Comparison of ENCODE assay signal across 1 cellular context in genomic region chr18:5841518-5841917, GRCh38.
TF ChIP-seq lines count a peak whose summit lies in the region.

No MANE protein-coding gene starts in this region.

TF ChIP-seq in SK-N-SH, 30 proteins besides CTCF, POLR2A, EP300 and RAD21 (continued from another document):
- TF ChIP-seq REST (IDR thresholded peaks at IDR 0.05; ENCODE audit: low read depth, low read length) (no peak), JUND (IDR thresholded peaks at IDR 0.05) (no peak), MXI1 (IDR thresholded peaks at IDR 0.05; ENCODE audit: low read depth, low read length) (no peak), NFIC (IDR thresholded peaks at IDR 0.05; ENCODE audit: borderline replicate concordance) (no peak), CHD2 (IDR thresholded peaks at IDR 0.05; ENCODE audit: low read length, partially characterized antibody) (no peak), RXRA (IDR thresholded peaks at IDR 0.05; ENCODE audit: borderline replicate concordance, low read depth) (no peak), MAX (IDR thresholded peaks at IDR 0.05; ENCODE audit: low read depth) (no peak), RFX5 (IDR thresholded peaks at IDR 0.05; ENCODE audit: low read length) (no peak), GATA2 (CRISPR knock-in tag; IDR thresholded peaks at IDR 0.05) (no peak), IRF3 (IDR thresholded peaks at IDR 0.05; ENCODE audit: low read depth, low read length) (no peak), PBX3 (IDR thresholded peaks at IDR 0.05) (no peak), EZH2phosphoT487 (IDR thresholded peaks at IDR 0.05; ENCODE audit: borderline replicate concordance, low read depth) (no peak), TCF12 (IDR thresholded peaks at IDR 0.05) (no peak), FOXJ3 (CRISPR knock-in tag; IDR thresholded peaks at IDR 0.05) (no peak), GABPA (IDR thresholded peaks at IDR 0.05; ENCODE audit: low read depth) (no peak), TAF1 (IDR thresholded peaks at IDR 0.05; ENCODE audit: borderline replicate concordance, low read depth, low read length) (no peak), YY1 (IDR thresholded peaks at IDR 0.05; ENCODE audit: low read depth) (no peak)
